8 cellular contexts compared by ENCODE assay signal in genomic region chr21:41878831-41879189, GRCh38. TPM values are rescaled to one million over a fixed set of nuclear protein-coding genes. Genes with fewer than 3 reads are reported as not detected.
DNase-seq lines count a peak whose midpoint lies in the region; ATAC-seq and TF ChIP-seq lines count a peak whose summit lies in the region.

No MANE protein-coding gene starts in this region.

- H3K23ac ChIP-seq in mesenchymal stem cell (ENCODE audit: low read length in 2 of 2): no peak overlapping the region

- peak overlapping the region; percentile 38 for H4K8ac ChIP-seq in mesenchymal stem cell (ENCODE audit: low read length)

- H2AK5ac ChIP-seq in mesenchymal stem cell (ENCODE audit: low read length, severe bottlenecking): no peak overlapping the region

- peaks cover 31% of the 10 kb centered on the region for H3K79me1 ChIP-seq in mesenchymal stem cell (replicated peaks; ENCODE audit: low read length, poor library complexity, severe bottlenecking)

- peaks cover 9% of the 10 kb centered on the region for H3K4me1 ChIP-seq in mesenchymal stem cell (ENCODE audit: control insufficient read depth, insufficient read depth, low read depth, low read length)

- peak overlapping the region in 1 of 2 experiments; percentile 100 for H3K14ac ChIP-seq in mesenchymal stem cell (ENCODE audit: low read length in 2 of 2)

- H4K91ac ChIP-seq in mesenchymal stem cell (ENCODE audit: low read length): peak overlapping the region; percentile 63

- DNase-seq in AG09319 (ENCODE audit: extremely low read depth, low read depth): peak; percentile 65
- DNase-seq in NCI-H460 (ENCODE audit: extremely low read depth, low read depth): peak; percentile 60
- peak; percentile 73 to 79 for DNase-seq in activated CD4-positive, alpha-beta T cell treated with anti-CD3 and anti-CD28 coated beads, Interleukin-2, amount 50 U/mL, for 48 hours
- peak; percentile 79 for DNase-seq in effector CD4-positive, alpha-beta T cell
- DNase-seq in mesenchymal stem cell: peak; percentile 85
- peak; percentile 55 for DNase-seq in stimulated activated CD8-positive, alpha-beta memory T cell treated with anti-CD3 and anti-CD28 coated beads, Interleukin-12 subunit alpha, Interleukin-12 subunit beta, amount 100 ng/mL, for 4 hours (ENCODE audit: low read depth)

- H3K18ac ChIP-seq in mesenchymal stem cell (ENCODE audit: low read depth in 1 of 2, low read length in 2 of 2): peak overlapping the region in 1 of 2 experiments; percentile 83

- peak overlapping the region; percentile 89 for H3K9ac ChIP-seq in mesenchymal stem cell (ENCODE audit: low read length)

- H2BK5ac ChIP-seq in mesenchymal stem cell (ENCODE audit: low read depth, low read length, poor library complexity, severe bottlenecking): no peak overlapping the region

- peak; percentile 51 for ATAC-seq in GM18861 (IDR thresholded peaks at IDR 0.05; ENCODE audit: unreplicated experiment)
- peak; percentile 40 for ATAC-seq in HG03108 (IDR thresholded peaks at IDR 0.05; ENCODE audit: unreplicated experiment)

- H3K27ac ChIP-seq in mesenchymal stem cell (ENCODE audit: low read length, poor library complexity, severe bottlenecking): no peak overlapping the region

- H3K36me3 ChIP-seq in mesenchymal stem cell (ENCODE audit: control insufficient read depth in 1 of 2, insufficient read depth in 2 of 2, low read depth in 1 of 2, low read length in 2 of 2): peaks cover 0 to 9% of the 10 kb centered on the region in 2 experiments

- WGBS in mesenchymal stem cell: 2% methylated on average over 42 of the region's 65 CpGs

- no peak overlapping the region for H2AFZ ChIP-seq in mesenchymal stem cell (ENCODE audit: low read depth, low read length)

- H2BK120ac ChIP-seq in mesenchymal stem cell (ENCODE audit: low read depth, low read length): peak overlapping the region; percentile 100

- peak overlapping the region; percentile 80 to 86 for H3K4me3 ChIP-seq in mesenchymal stem cell (ENCODE audit: insufficient read depth in 1 of 2, low read depth in 1 of 2, low read length in 2 of 2)

- H2BK12ac ChIP-seq in mesenchymal stem cell (ENCODE audit: low read length in 2 of 2): no peak overlapping the region

- peak overlapping the region; percentile 97 for H3K4me2 ChIP-seq in mesenchymal stem cell (ENCODE audit: low read length, poor library complexity, severe bottlenecking)

- no peaks in the 10 kb centered on the region for H3K9me3 ChIP-seq in mesenchymal stem cell (ENCODE audit: control insufficient read depth, low read length)

- H3K27me3 ChIP-seq in mesenchymal stem cell (ENCODE audit: control insufficient read depth in 1 of 2, insufficient read depth in 1 of 2, low read length in 2 of 2): no peaks in the 10 kb centered on the region

- no peak overlapping the region for H3K4ac ChIP-seq in mesenchymal stem cell (ENCODE audit: low read depth in 1 of 2, low read length in 2 of 2)

- no peak for TF ChIP-seq CTCF in AG09319 (IDR thresholded peaks at IDR 0.05; ENCODE audit: low read depth, low read length)

- H2BK15ac ChIP-seq in mesenchymal stem cell (ENCODE audit: low read depth, poor library complexity, severe bottlenecking): no peak overlapping the region

RNA-seq across cellular contexts. Expression of gene PRDM15, which starts 0.3 kb away (rescaled TPM):
- total RNA-seq in NCI-H460 (2014; rRNA removed; shearing (Covaris generic)): 2.4 and 4.3 TPM in 2 replicates
- polyA plus RNA-seq in NCI-H460 (2014; cell fraction: nucleus; rRNA removed): 16.5 and 31.3 TPM in 2 replicates
- polyA plus RNA-seq in mesenchymal stem cell (2013, experiment 1 of 2): 2.5 TPM
- 2.1 TPM for polyA plus RNA-seq in mesenchymal stem cell (2013, experiment 2 of 2)
